ENCODE assay signal across 15 cellular contexts in the genomic region with DNA sequence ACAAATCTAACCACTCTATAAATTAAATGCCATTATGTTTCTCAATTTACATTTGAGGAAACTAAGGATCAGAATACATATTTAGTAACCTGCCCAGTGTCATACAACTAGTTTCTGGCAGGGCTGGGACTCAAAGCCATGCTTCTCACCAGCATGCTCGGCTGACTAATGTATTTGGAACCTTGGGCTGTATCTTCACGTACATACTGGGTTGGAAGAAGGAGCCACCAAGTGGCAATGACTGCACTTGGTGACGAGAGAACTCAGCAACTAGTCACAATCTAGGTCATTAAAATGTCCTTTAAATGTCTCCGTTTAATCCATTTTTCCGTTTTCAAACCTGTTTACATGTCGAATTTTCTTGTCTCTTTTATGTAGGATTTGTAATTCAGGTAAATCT.
A peak's percentile ranks its signal among the peaks of the same experiment; 100 is the strongest.
DNase-seq lines count a peak whose midpoint lies in the region; TF ChIP-seq lines count a peak whose summit lies in the region.
"Had no signal": no experiment of that assay in that cellular context is flagged by ENCODE, and none has a peak within 500 bp of the region (broad histone marks: within the 10 kb centered on the region; RNA-seq: fewer than 3 reads in every experiment).

No MANE protein-coding gene starts in this region.

- H3K27me3 Mint-ChIP-seq in activated naive CD4-positive, alpha-beta T cell treated with anti-CD3 and anti-CD28 coated beads, Interleukin-2, amount 10 ng/mL, durations not matched to agents 7 days and 5 days, result no peaks in the 10 kb centered on the region
- H3K27me3 Mint-ChIP-seq: CD8-positive, alpha-beta memory T cell had no signal

- H3K36me3 Mint-ChIP-seq in activated naive CD4-positive, alpha-beta T cell treated with anti-CD3 and anti-CD28 coated beads, Interleukin-2, amount 10 ng/mL, durations not matched to agents 7 days and 5 days, result no peaks in the 10 kb centered on the region
- H3K36me3 Mint-ChIP-seq: brain; CD8-positive, alpha-beta memory T cell had no signal

- peak; percentile 9 for DNase-seq in HS-27A (ENCODE audit: low read depth)
- DNase-seq in amniotic epithelial cell (ENCODE audit: low read depth), result peak; percentile 41
- peak; percentile 6 for DNase-seq in iPS-NIHi11 (ENCODE audit: low spot score)
- no peak for DNase-seq in activated naive CD4-positive, alpha-beta T cell treated with anti-CD3 and anti-CD28 coated beads, Interleukin-2, amount 10 ng/mL, durations not matched to agents 7 days and 5 days
- DNase-seq in activated CD4-positive, alpha-beta T cell treated with anti-CD3 and anti-CD28 coated beads, Interleukin-2, amount 50 U/mL, for 4 hours, result no peak
- no peak for DNase-seq in NCI-H446 (lab: John Stamatoyannopoulos, UW)
- no peak for DNase-seq in activated CD4-positive, alpha-beta T cell treated with anti-CD3 and anti-CD28 coated beads for 48 hours
- DNase-seq: activated CD4-positive, alpha-beta T cell treated with anti-CD3 and anti-CD28 coated beads, Interleukin-2, amount 50 U/mL, for 1 hour; CD8-positive, alpha-beta memory T cell; glutamatergic neuron; lower lobe of right lung; OCI-M1 had no signal

- H3K27ac ChIP-seq in C4-2B, result no peak overlapping the region
- H3K27ac ChIP-seq: lower lobe of right lung had no signal

- TF ChIP-seq CTCF in C4-2B (conservative IDR thresholded peaks at IDR 0.05), result peak; percentile 17; the same call in 1 of the 2 replicates

- H3K4me1 Mint-ChIP-seq in activated naive CD4-positive, alpha-beta T cell treated with anti-CD3 and anti-CD28 coated beads, Interleukin-2, amount 10 ng/mL, durations not matched to agents 7 days and 5 days, result no peaks in the 10 kb centered on the region
- H3K4me1 Mint-ChIP-seq: brain; CD8-positive, alpha-beta memory T cell had no signal

- CTCF ChIA-PET in activated naive CD4-positive, alpha-beta T cell treated with anti-CD3 and anti-CD28 coated beads, Interleukin-2, amount 10 ng/mL, durations not matched to agents 7 days and 5 days (lab: Charles Lee), result no interaction called here

- no peaks in the 10 kb centered on the region for H3K9me3 Mint-ChIP-seq in activated naive CD4-positive, alpha-beta T cell treated with anti-CD3 and anti-CD28 coated beads, Interleukin-2, amount 10 ng/mL, durations not matched to agents 7 days and 5 days
- H3K9me3 Mint-ChIP-seq: brain; T-helper 1 cell treated with Interleukin-12 subunit alpha and Interleukin-12 subunit beta and Interleukin-4 antibody, amounts not matched to agents 30 μg/mL and 1 μg/mL, for 36 hours had no signal

- H3K27ac Mint-ChIP-seq in activated naive CD4-positive, alpha-beta T cell treated with anti-CD3 and anti-CD28 coated beads, Interleukin-2, amount 10 ng/mL, durations not matched to agents 7 days and 5 days, result no peak overlapping the region
- H3K27ac Mint-ChIP-seq: brain; CD8-positive, alpha-beta memory T cell; T-helper 1 cell treated with Interleukin-12 subunit alpha and Interleukin-12 subunit beta and Interleukin-4 antibody, amounts not matched to agents 30 μg/mL and 1 μg/mL, for 36 hours had no signal

- no peak overlapping the region for H3K4me3 Mint-ChIP-seq in activated naive CD4-positive, alpha-beta T cell treated with anti-CD3 and anti-CD28 coated beads, Interleukin-2, amount 10 ng/mL, durations not matched to agents 7 days and 5 days
- H3K4me3 Mint-ChIP-seq: brain; CD8-positive, alpha-beta memory T cell; T-helper 1 cell treated with Interleukin-12 subunit alpha and Interleukin-12 subunit beta and Interleukin-4 antibody, amounts not matched to agents 30 μg/mL and 1 μg/mL, for 36 hours had no signal

Comparison
In these comparisons a context has a peak if more than half of its experiments do, and no peak if none do; other contexts are left out.
1. DNase-seq: peak in HS-27A (single experiment), amniotic epithelial cell (single experiment) and iPS-NIHi11 (single experiment); none in activated naive CD4-positive, alpha-beta T cell treated with anti-CD3 and anti-CD28 coated beads, Interleukin-2, amount 10 ng/mL, durations not matched to agents 7 days and 5 days (single experiment), activated CD4-positive, alpha-beta T cell treated with anti-CD3 and anti-CD28 coated beads, Interleukin-2, amount 50 U/mL, for 4 hours (0 of 2), NCI-H446 (0 of 2) and activated CD4-positive, alpha-beta T cell treated with anti-CD3 and anti-CD28 coated beads for 48 hours (single experiment).